9 cellular contexts compared by ENCODE assay signal in genomic region chr10:80459047-80459865, GRCh38. TPM values are rescaled to one million over a fixed set of nuclear protein-coding genes. Genes with fewer than 3 reads are reported as not detected.
DNase-seq lines count a peak whose midpoint lies in the region; ATAC-seq and TF ChIP-seq lines count a peak whose summit lies in the region.
"Had no signal": no experiment of that assay in that cellular context is flagged by ENCODE, and none has a peak within 500 bp of the region (broad histone marks: within the 10 kb centered on the region; RNA-seq: fewer than 3 reads in every experiment).

No MANE protein-coding gene starts in this region.

- H3K4me1 ChIP-seq in A673 (ENCODE audit: insufficient read depth, low read length, poor library complexity, severe bottlenecking) (peaks cover 60% of the 10 kb centered on the region), OCI-LY7 (ENCODE audit: insufficient read depth, low read length, poor library complexity, severe bottlenecking) (peaks cover 86% of the 10 kb centered on the region), gastroesophageal sphincter (peaks cover 10 to 93% (median 75%) of the 10 kb centered on the region in 3 donors), gastrocnemius medialis (peaks cover 53 to 66% of the 10 kb centered on the region in 2 donors)

- H3K27ac ChIP-seq in A673 (ENCODE audit: low read depth, low read length, poor library complexity, severe bottlenecking) (peak overlapping the region; percentile 33), OCI-LY7 (ENCODE audit: low read depth, low read length, poor library complexity, severe bottlenecking) (peak overlapping the region; percentile 93), gastroesophageal sphincter (peak overlapping the region in 3 of 4 donors; percentile 68 to 80 (median 75)), gastrocnemius medialis (peak overlapping the region; percentile 55 to 95 (median 88))

- intact Hi-C loops in A673 (cut with micrococcal nuclease; ENCODE audit: unreplicated experiment), result no loop called here
- intact Hi-C loops in OCI-LY7 (cut with micrococcal nuclease; ENCODE audit: unreplicated experiment), result loop anchor here (5.0 kb wide), 2 partner anchors 257 to 272 kb away; no protein-coding TSS in a partner anchor
- intact Hi-C loops in gastrocnemius medialis (cut with DNase I; ENCODE audit: low total_unique reads), result loop anchor here (5.0 kb wide), 1 partner anchor 382 kb away; the partner anchor contains the start of gene TMEM254

- no peaks in the 10 kb centered on the region for H3K36me3 ChIP-seq in A673 (ENCODE audit: insufficient read depth, low read length, poor library complexity, severe bottlenecking)
- H3K36me3 ChIP-seq in OCI-LY7 (ENCODE audit: insufficient read depth, low read length), result no peaks in the 10 kb centered on the region
- H3K36me3 ChIP-seq in gastroesophageal sphincter, result no peaks in the 10 kb centered on the region
- no peaks in the 10 kb centered on the region for H3K36me3 ChIP-seq in gastrocnemius medialis
- H3K36me3 ChIP-seq: HAP-1 had no signal

- peak; percentile 28 for ATAC-seq in GM18519 (IDR thresholded peaks at IDR 0.05; ENCODE audit: low FRiP score, unreplicated experiment)
- peak; percentile 39 for ATAC-seq in HG02973 (IDR thresholded peaks at IDR 0.05; ENCODE audit: unreplicated experiment)
- ATAC-seq in gastroesophageal sphincter, result peak; percentile 36
- ATAC-seq in gastrocnemius medialis, result no peak

- BruUV-seq in A673 (replicated peaks; lab: Mats Ljungman, UMichigan), result no TSS peak
- no TSS peak for BruUV-seq in OCI-LY7 (replicated peaks; lab: Mats Ljungman, UMichigan)

- DNase-seq in A673 (ENCODE audit: low spot score) (peak; percentile 28), OCI-LY7 (ENCODE audit: low spot score) (peak; percentile 82), gastrocnemius medialis (peak; percentile 20 to 47), superior temporal gyrus (ENCODE audit: extremely low spot score) (no peak)
- peak; percentile 56 for DNase-seq in activated T-helper 9 cell treated with anti-CD3 and anti-CD28 coated beads, Interleukin-2, amount 50 U/mL, for 16 hours (ENCODE audit: low read depth)

- POLR2A ChIA-PET in A673 (lab: Charles Lee; ENCODE audit: low non-redundant PET) (no interaction called here), OCI-LY7 (lab: Charles Lee) (interaction anchor here (0.6 to 3.5 kb wide), 7 partner anchors 10 to 1436 kb away, joined by 3 to 19 read pairs (median 5); no protein-coding TSS in a partner anchor)

- H3K27me3 ChIP-seq in A673 (replicated peaks; ENCODE audit: insufficient read depth, low read depth, low read length, poor library complexity) (no peaks in the 10 kb centered on the region), gastroesophageal sphincter (no peaks in the 10 kb centered on the region), gastrocnemius medialis (no peaks in the 10 kb centered on the region)

- TF ChIP-seq POLR2A in gastroesophageal sphincter (IDR thresholded peaks at IDR 0.05) (no peak), gastrocnemius medialis (IDR thresholded peaks at IDR 0.05) (peak in 1 of 2 donors; percentile 23)

- H3K4me2 ChIP-seq in OCI-LY7 (ENCODE audit: low read length), result peak overlapping the region; percentile 84

- H3K4me3 ChIP-seq in A673 (ENCODE audit: low read depth, low read length, poor library complexity, severe bottlenecking), result no peak overlapping the region
- H3K4me3 ChIP-seq in OCI-LY7 (ENCODE audit: low read depth, low read length, poor library complexity, severe bottlenecking), result peak overlapping the region; percentile 32
- peak overlapping the region in 1 of 2 donors; percentile 18 for H3K4me3 ChIP-seq in gastroesophageal sphincter
- peak overlapping the region; percentile 11 to 21 (median 17) for H3K4me3 ChIP-seq in gastrocnemius medialis
- H3K4me3 ChIP-seq: HAP-1 had no signal

- TF ChIP-seq EP300 in gastroesophageal sphincter (IDR thresholded peaks at IDR 0.05), result no peak

- peaks cover 96% of the 10 kb centered on the region for H3K79me2 ChIP-seq in OCI-LY7 (ENCODE audit: insufficient read depth, low read depth, low read length)

- TF ChIP-seq CTCF in A673 (conservative IDR thresholded peaks at IDR 0.05; ENCODE audit: low read depth, low read length) (no peak), OCI-LY7 (conservative IDR thresholded peaks at IDR 0.05; ENCODE audit: low read length) (peak; percentile 55; the same call in 1 of the 2 replicates), gastroesophageal sphincter (IDR thresholded peaks at IDR 0.05) (no peak), gastrocnemius medialis (IDR thresholded peaks at IDR 0.05 in 4 of 5, conservative IDR thresholded peaks at IDR 0.05 in 1 of 5) (no peak)

- H2AFZ ChIP-seq in OCI-LY7 (ENCODE audit: low read length), result no peak overlapping the region

- WGBS in gastroesophageal sphincter (ENCODE audit: low coverage in 1 of 2), 2 donors, result 80 to 86% methylated on average over 1 of the region's 9 CpGs

- CTCF ChIA-PET in A673 (lab: Charles Lee), result no interaction called here
- CTCF ChIA-PET in OCI-LY7 (lab: Charles Lee; ENCODE audit: unreplicated experiment), result interaction anchor here (0.6 to 1.6 kb wide), 3 partner anchors 12 to 70 kb away, joined by 3 to 10 read pairs (median 8); no protein-coding TSS in a partner anchor

- H3K9me3 ChIP-seq in A673 (ENCODE audit: low read depth, low read length, poor library complexity, severe bottlenecking) (no peaks in the 10 kb centered on the region), OCI-LY7 (ENCODE audit: low read length) (no peaks in the 10 kb centered on the region), gastroesophageal sphincter (no peaks in the 10 kb centered on the region), gastrocnemius medialis (no peaks in the 10 kb centered on the region)
- H3K9me3 ChIP-seq: HAP-1 had no signal

- peaks cover 12% of the 10 kb centered on the region for H4K20me1 ChIP-seq in OCI-LY7 (ENCODE audit: insufficient read depth, low read length)

- in situ Hi-C loops in gastrocnemius medialis (cut with MboI; ENCODE audit: low sequenced_read_pairs in 4 of 4), result loop anchor here in 1 of 4 donors (5.0 kb wide), 1 partner anchor 38 kb away; no protein-coding TSS in a partner anchor

- H3K9me2 ChIP-seq in OCI-LY7 (ENCODE audit: insufficient read depth, low read length), result no peaks in the 10 kb centered on the region

RNA-seq across cellular contexts. Expression of gene TSPAN14, which starts 5.1 kb away (rescaled TPM):
- total RNA-seq in A673 (2021), result 50.4 and 55.8 TPM in 2 replicates
- 15.5 and 17.0 TPM in 2 replicates for total RNA-seq in OCI-LY7 (2014; rRNA removed; shearing (Covaris generic))
- total RNA-seq in OCI-LY7 (2022), result 33.4 and 33.6 TPM in 2 replicates
- total RNA-seq in gastroesophageal sphincter, result 10 to 100 TPM; 23.3 to 52.4 (median 37.1) TPM
- 10 to 100 TPM; 22.6 to 29.3 (median 26.9) TPM for total RNA-seq in gastrocnemius medialis

RNA-seq across cellular contexts. Expression of gene PRXL2A, which starts 50.9 kb away (rescaled TPM):
- total RNA-seq in A673 (2021), result 98.7 and 100 TPM in 2 replicates
- not detected in 2 replicates for total RNA-seq in OCI-LY7 (2014; rRNA removed; shearing (Covaris generic))
- not detected in 2 replicates for total RNA-seq in OCI-LY7 (2022)
- 10 to 100 TPM; 26.4 to 29.4 (median 26.6) TPM for total RNA-seq in gastroesophageal sphincter
- 10 to 100 TPM; 19.0 to 29.2 (median 22.5) TPM for total RNA-seq in gastrocnemius medialis

Comparison
In these comparisons a context has a peak if more than half of its experiments do, and no peak if none do; other contexts are left out.
1. H3K27ac ChIP-seq: peak in every context shown above with its lines; median percentile 93 in OCI-LY7; 88 in gastrocnemius medialis; 75 in gastroesophageal sphincter; 33 in A673.
2. ATAC-seq: peak in GM18519 (single experiment), HG02973 (single experiment) and gastroesophageal sphincter (single experiment); none in gastrocnemius medialis (0 of 2).
3. RNA of gene PRXL2A, which starts 50.9 kb away (total RNA-seq): 98.7 to 100 TPM in A673, 26.4 to 29.4 TPM in gastroesophageal sphincter and 19.0 to 29.2 TPM in gastrocnemius medialis; not detected in OCI-LY7; every median in the first group is over 10 times any median in the second.